ENCODE assay signal across 8 cellular contexts in genomic region chr18:13217466-13217961, GRCh38. TPM values are rescaled to one million over a fixed set of nuclear protein-coding genes. Genes with fewer than 3 reads are reported as not detected.
A peak's percentile ranks its signal among the peaks of the same experiment; 100 is the strongest.
DNase-seq lines count a peak whose midpoint lies in the region; ATAC-seq lines count a peak whose summit lies in the region.

No MANE protein-coding gene starts in this region.

- H3K4me3 Mint-ChIP-seq in activated CD4-positive, alpha-beta T cell treated with anti-CD3 and anti-CD28 coated beads, Interleukin-2, amount 10 ng/mL, durations not matched to agents 7 days and 5 days, result no peak overlapping the region
- peak overlapping the region; percentile 34 for H3K4me3 Mint-ChIP-seq in memory B cell

- H3K4me3 ChIP-seq in ectodermal cell (ENCODE audit: insufficient read depth, low read depth, low read length), result peak overlapping the region; percentile 47

- H3K36me3 Mint-ChIP-seq in activated CD4-positive, alpha-beta T cell treated with anti-CD3 and anti-CD28 coated beads, Interleukin-2, amount 10 ng/mL, durations not matched to agents 7 days and 5 days (ENCODE audit: low read depth), result no peaks in the 10 kb centered on the region
- no peaks in the 10 kb centered on the region for H3K36me3 Mint-ChIP-seq in memory B cell

- POLR2A ChIA-PET in activated CD4-positive, alpha-beta T cell treated with anti-CD3 and anti-CD28 coated beads, Interleukin-2, amount 10 ng/mL, durations not matched to agents 7 days and 5 days (lab: Charles Lee), result no interaction called here

- H3K4me1 Mint-ChIP-seq in activated CD4-positive, alpha-beta T cell treated with anti-CD3 and anti-CD28 coated beads, Interleukin-2, amount 10 ng/mL, durations not matched to agents 7 days and 5 days, result peaks cover 39% of the 10 kb centered on the region
- peaks cover 7% of the 10 kb centered on the region for H3K4me1 Mint-ChIP-seq in memory B cell

- H3K27ac Mint-ChIP-seq in activated CD4-positive, alpha-beta T cell treated with anti-CD3 and anti-CD28 coated beads, Interleukin-2, amount 10 ng/mL, durations not matched to agents 7 days and 5 days, result no peak overlapping the region
- H3K27ac Mint-ChIP-seq in memory B cell, result no peak overlapping the region

- no peaks in the 10 kb centered on the region for H3K9me3 Mint-ChIP-seq in activated CD4-positive, alpha-beta T cell treated with anti-CD3 and anti-CD28 coated beads, Interleukin-2, amount 10 ng/mL, durations not matched to agents 7 days and 5 days
- H3K9me3 Mint-ChIP-seq in memory B cell, result no peaks in the 10 kb centered on the region

- DNase-seq in NCI-H510A (lab: John Stamatoyannopoulos, UW), result peak; percentile 15
- no peak for DNase-seq in NCI-H510A treated with DMSO at 0.1 percent for 48 hours (lab: John Stamatoyannopoulos, UW)
- peak; percentile 52 for DNase-seq in activated CD4-positive, alpha-beta T cell treated with anti-CD3 and anti-CD28 coated beads, Interleukin-2, amount 10 ng/mL, durations not matched to agents 7 days and 5 days
- DNase-seq in memory B cell (ENCODE audit: low spot score in 2 of 2), result peak; percentile 34 to 62
- peak; percentile 11 to 20 for DNase-seq in stimulated activated CD8-positive, alpha-beta memory T cell treated with anti-CD3 and anti-CD28 coated beads, Interleukin-2, amount 100 ng/mL, for 1 hour (ENCODE audit: low read depth in 2 of 2)

- peaks cover 29% of the 10 kb centered on the region for H3K27me3 Mint-ChIP-seq in activated CD4-positive, alpha-beta T cell treated with anti-CD3 and anti-CD28 coated beads, Interleukin-2, amount 10 ng/mL, durations not matched to agents 7 days and 5 days
- peaks cover 28% of the 10 kb centered on the region for H3K27me3 Mint-ChIP-seq in memory B cell

- H3K27me3 ChIP-seq in ectodermal cell (ENCODE audit: control insufficient read depth, insufficient read depth, low read length, poor library complexity, severe bottlenecking), result peaks cover 63% of the 10 kb centered on the region

- ATAC-seq in memory B cell (ENCODE audit: low read depth) (peak; percentile 65), HG02870 (IDR thresholded peaks at IDR 0.05; ENCODE audit: unreplicated experiment) (no peak)

- 0 to 1% methylated on average over 64 of the region's 64 CpGs for WGBS in ectodermal cell, 2 experiments

- H3K9me3 ChIP-seq in KOPT-K1 (ENCODE audit: insufficient read depth, low read length, poor library complexity, severe bottlenecking) (no peaks in the 10 kb centered on the region), ectodermal cell (ENCODE audit: control insufficient read depth, low read length) (no peaks in the 10 kb centered on the region)

- CTCF ChIA-PET in activated CD4-positive, alpha-beta T cell treated with anti-CD3 and anti-CD28 coated beads, Interleukin-2, amount 10 ng/mL, durations not matched to agents 7 days and 5 days (lab: Charles Lee), result interaction anchor here (1.0 kb wide), 1 partner anchor 246 kb away, joined by 3 read pairs; no protein-coding TSS in a partner anchor

- H3K27ac ChIP-seq in KOPT-K1 (ENCODE audit: low read depth, low read length, poor library complexity, severe bottlenecking) (peak overlapping the region; percentile 86), ectodermal cell (ENCODE audit: insufficient read depth, low read depth, low read length, poor library complexity, severe bottlenecking) (no peak overlapping the region)

- H3K36me3 ChIP-seq in KOPT-K1 (ENCODE audit: insufficient read depth, low read length) (0 out of 2 replicates have a peak, but pooled peaks cover 6% of the 10 kb centered on the region), ectodermal cell (ENCODE audit: control insufficient read depth, insufficient read depth, low read length) (no peaks in the 10 kb centered on the region)

- peaks cover 10% of the 10 kb centered on the region for H3K4me1 ChIP-seq in ectodermal cell (ENCODE audit: control insufficient read depth, insufficient read depth, low read length)

RNA-seq across cellular contexts. Expression of gene LDLRAD4, which starts 1.0 kb away (rescaled TPM):
- 10 to 100 TPM; 23.8 to 28.6 TPM for total RNA-seq in activated CD4-positive, alpha-beta T cell treated with anti-CD3 and anti-CD28 coated beads, Interleukin-2, amount 10 ng/mL, durations not matched to agents 7 days and 5 days
- polyA plus RNA-seq in ectodermal cell (2013, experiment 1 of 4), result 0.39 TPM
- polyA plus RNA-seq in ectodermal cell (2013, experiment 2 of 4), result 0.25 TPM
- 0.53 TPM for polyA plus RNA-seq in ectodermal cell (2013, experiment 3 of 4)
- polyA plus RNA-seq in ectodermal cell (2013, experiment 4 of 4), result 0.24 TPM
